Comparison of ENCODE assay signal across 8 cellular contexts in genomic region chr11:3854660-3854976, GRCh38. TPM values are rescaled to one million over a fixed set of nuclear protein-coding genes. Genes with fewer than 3 reads are reported as not detected.
A peak's percentile ranks its signal among the peaks of the same experiment; 100 is the strongest.
DNase-seq lines count a peak whose midpoint lies in the region; ATAC-seq and TF ChIP-seq lines count a peak whose summit lies in the region.

No MANE protein-coding gene starts in this region.

- intact Hi-C loops in Panc1 (cut with micrococcal nuclease; ENCODE audit: unreplicated experiment) (loop anchor here (10.0 kb wide), 1 partner anchor 450 kb away; no protein-coding TSS in a partner anchor), sciatic nerve (cut with DNase I) (loop anchor here (2.0 kb wide), 1 partner anchor 218 kb away; no protein-coding TSS in a partner anchor)

- peak overlapping the region; percentile 87 for H3K27ac ChIP-seq in Panc1 (ENCODE audit: low read length)
- H3K27ac ChIP-seq in esophagus (ENCODE audit: low read depth in 2 of 2, low read length in 1 of 2), result peak overlapping the region; percentile 95 to 99

- CTCF ChIA-PET in Panc1 (lab: Charles Lee), result interaction anchor here (0.5 to 2.9 kb wide), 31 partner anchors 10 to 480 kb away, joined by 3 to 62 read pairs (median 4); partner anchors contain the start of genes PGAP2 and RHOG

- POLR2A ChIA-PET in Panc1 (lab: Charles Lee), result interaction anchor here (0.7 to 0.8 kb wide), 4 partner anchors 14 to 94 kb away, joined by 5 to 8 read pairs (median 6); partner anchors contain the start of gene RHOG

- TF ChIP-seq CTCF in GM12875 (IDR thresholded peaks at IDR 0.05; ENCODE audit: borderline replicate concordance, insufficient read depth, low read depth, low read length) (no peak), Panc1 (IDR thresholded peaks at IDR 0.05) (no peak)

- no peak for DNase-seq in Panc1 (ENCODE audit: low read depth, low spot score)
- DNase-seq in sciatic nerve (ENCODE audit: low spot score), result no peak
- no peak for DNase-seq in germinal center (ENCODE audit: low spot score)
- no peak for DNase-seq in stimulated activated CD4-positive, alpha-beta T cell treated with anti-CD3 and anti-CD28 coated beads, Interleukin-15, amount 100 ng/mL, for 24 hours

- H3K4me1 ChIP-seq in Panc1 (ENCODE audit: control insufficient read depth, insufficient read depth, low read length) (peaks cover 40% of the 10 kb centered on the region), esophagus (ENCODE audit: control insufficient read depth in 2 of 2, insufficient read depth in 2 of 2, low read length in 1 of 2) (peaks cover 4 to 10% of the 10 kb centered on the region in 2 donors)

- no TSS peak for BruUV-seq in Panc1 (replicated peaks; lab: Mats Ljungman, UMichigan)

- peak; percentile 0 for ATAC-seq in Panc1
- ATAC-seq in sciatic nerve, result peak; percentile 10
- no peak for ATAC-seq in HG03442 (IDR thresholded peaks at IDR 0.05; ENCODE audit: unreplicated experiment)
- no peak for ATAC-seq in HG03039 (IDR thresholded peaks at IDR 0.05; ENCODE audit: unreplicated experiment)

- H3K9me3 ChIP-seq in Panc1 (ENCODE audit: control insufficient read depth, insufficient read depth, low read depth, low read length) (no peaks in the 10 kb centered on the region), esophagus (ENCODE audit: control insufficient read depth in 2 of 2, insufficient read depth in 1 of 2, low read depth in 1 of 2, low read length in 1 of 2) (no peaks in the 10 kb centered on the region)

- 7 to 14% methylated on average over 7 of the region's 7 CpGs for WGBS in esophagus, 2 donors

- no peaks in the 10 kb centered on the region for H3K36me3 ChIP-seq in Panc1 (ENCODE audit: control insufficient read depth, insufficient read depth, low read length)
- H3K36me3 ChIP-seq in esophagus (ENCODE audit: control insufficient read depth in 2 of 2, insufficient read depth in 2 of 2, low read length in 1 of 2), result no peaks in the 10 kb centered on the region

- no peaks in the 10 kb centered on the region for H3K27me3 ChIP-seq in Panc1 (ENCODE audit: control insufficient read depth, insufficient read depth, low read length)
- H3K27me3 ChIP-seq in esophagus (ENCODE audit: control insufficient read depth in 1 of 2, insufficient read depth in 2 of 2, low read length in 2 of 2), result no peaks in the 10 kb centered on the region

- H3K4me3 ChIP-seq in GM12875 (ENCODE audit: low read depth, low read length) (peak overlapping the region; percentile 10), Panc1 (ENCODE audit: low read depth in 2 of 2, low read length in 2 of 2) (peak overlapping the region; percentile 67 to 86), esophagus (ENCODE audit: low read depth in 1 of 2, low read length in 2 of 2) (peak overlapping the region; percentile 30 to 82)

- in situ Hi-C loops in Panc1 (cut with HindIII; ENCODE audit: low pct_unique_long_range_greater_than_20kb, low sequenced_read_pairs), result no loop called here

RNA-seq across cellular contexts. Expression of gene STIM1, which starts 0.8 kb away (rescaled TPM):
- total RNA-seq in Panc1 (2021; ENCODE audit: unreplicated experiment) (93.6 TPM), sciatic nerve (49.6 TPM)
- polyA plus RNA-seq in Panc1 (2012; ENCODE audit: insufficient read length), result 82.7 TPM
- polyA plus RNA-seq in esophagus, result 10 to 100 TPM; 29.5 to 42.7 TPM

RNA-seq across cellular contexts. Expression of gene RHOG, which starts 13.9 kb away (rescaled TPM):
- total RNA-seq in Panc1 (2021; ENCODE audit: unreplicated experiment) (156 TPM), sciatic nerve (50.6 TPM)
- polyA plus RNA-seq in Panc1 (2012; ENCODE audit: insufficient read length), result 219 TPM
- 10 to 100 TPM; 48.0 to 79.0 TPM for polyA plus RNA-seq in esophagus

RNA-seq across cellular contexts. Expression of gene PGAP2, which starts 46.3 kb away (rescaled TPM):
- 72.2 TPM for total RNA-seq in Panc1 (2021; ENCODE audit: unreplicated experiment)
- 95.3 TPM for polyA plus RNA-seq in Panc1 (2012; ENCODE audit: insufficient read length)
- polyA plus RNA-seq in esophagus, result 10 to 100 TPM; 34.0 to 36.9 TPM
- total RNA-seq in sciatic nerve, result 15.8 TPM

RNA-seq across cellular contexts. Expression of gene NUP98, which starts 57.3 kb away (rescaled TPM):
- total RNA-seq in Panc1 (2021; ENCODE audit: unreplicated experiment), result 244 TPM
- polyA plus RNA-seq in Panc1 (2012; ENCODE audit: insufficient read length), result 150 TPM
- 10 to 100 TPM; 16.0 to 26.9 TPM for polyA plus RNA-seq in esophagus
- total RNA-seq in sciatic nerve, result 93.1 TPM

Comparison
In these comparisons a context has a peak if more than half of its experiments do, and no peak if none do; other contexts are left out.
1. H3K4me3 ChIP-seq: peak in every context shown above with its lines; median percentile 76 in Panc1; 56 in esophagus; 10 in GM12875.
2. ATAC-seq: peak in Panc1 (single experiment) and sciatic nerve (single experiment); none in HG03442 (single experiment) and HG03039 (single experiment).